24 cellular contexts compared by ENCODE assay signal in the genomic region with DNA sequence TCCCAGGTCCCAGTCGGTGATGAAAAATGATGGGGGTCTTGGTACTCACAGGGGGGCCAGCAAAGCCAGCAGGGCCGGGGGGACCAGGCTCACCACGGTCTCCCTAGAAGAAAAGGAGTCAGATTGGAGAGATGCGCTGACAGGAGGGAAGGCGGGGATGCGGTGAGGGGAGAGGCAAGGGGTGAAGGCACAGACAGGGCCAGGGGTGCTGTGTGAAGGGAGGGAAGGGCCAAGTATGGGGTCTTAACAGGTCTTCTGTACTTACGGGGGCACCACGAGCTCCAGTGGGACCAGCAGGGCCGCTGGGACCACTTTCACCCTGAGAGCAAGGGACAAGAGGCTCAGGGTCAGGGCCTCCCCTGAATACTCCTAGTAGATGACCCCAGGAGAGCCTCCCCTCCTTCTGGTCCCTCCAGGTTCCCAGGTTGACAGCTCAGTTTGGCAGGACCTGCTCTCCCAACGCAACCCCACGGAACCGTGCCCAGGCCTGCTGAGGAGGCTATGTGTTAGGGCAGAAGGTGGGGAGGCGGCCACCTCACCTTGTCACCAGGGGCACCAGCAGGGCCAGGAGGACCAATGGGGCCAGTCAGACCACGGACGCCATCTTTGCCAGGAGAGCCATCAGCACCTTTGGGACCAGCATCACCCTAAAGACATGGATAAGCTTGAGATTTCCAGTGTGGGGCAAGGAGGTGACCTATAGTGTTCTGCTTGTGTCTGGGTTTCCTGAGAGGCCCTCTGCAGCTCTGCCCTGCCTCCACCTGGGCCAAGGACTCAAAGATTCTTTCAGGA. TPM values are rescaled to one million over a fixed set of nuclear protein-coding genes. Genes with fewer than 3 reads are reported as not detected.
DNase-seq lines count a peak whose midpoint lies in the region; ATAC-seq, FAIRE-seq and TF ChIP-seq lines count a peak whose summit lies in the region.
"Had no signal": no experiment of that assay in that cellular context is flagged by ENCODE, and none has a peak within 500 bp of the region (broad histone marks: within the 10 kb centered on the region; RNA-seq: fewer than 3 reads in every experiment).

No MANE protein-coding gene starts in this region.

- POLR2A ChIA-PET in Caco-2 (lab: Charles Lee) = no interaction called here

- no peaks in the 10 kb centered on the region for H3K9me2 ChIP-seq in hepatocyte (replicated peaks; ENCODE audit: insufficient read depth)

- peak overlapping the region; percentile 73 for H3K4me3 Mint-ChIP-seq in astrocyte (ENCODE audit: unreplicated experiment)
- H3K4me3 Mint-ChIP-seq in stimulated activated effector memory CD8-positive, alpha-beta T cell treated with anti-CD3 and anti-CD28 coated beads, Interleukin-12 subunit alpha, Interleukin-12 subunit beta, amount 100 ng/mL, for 72 hours = no peak overlapping the region
- no peak overlapping the region for H3K4me3 Mint-ChIP-seq in Caco-2 (ENCODE audit: unreplicated experiment)
- H3K4me3 Mint-ChIP-seq: activated CD4-positive, alpha-beta T cell treated with anti-CD3 and anti-CD28 coated beads, Interleukin-2, amount 10 ng/mL, durations not matched to agents 24 days and 14 days; activated T-helper 1 cell treated with anti-CD3 and anti-CD28 coated beads, Interleukin-12 subunit alpha, Interleukin-12 subunit beta, Interleukin-2, Interleukin-4 antibody, amounts not matched to agents 30 ng/mL and 10 ng/mL and 1 ng/mL, durations not matched to agents 14 hours and 24 hours and 36 hours; CD4-positive, alpha-beta memory T cell; T-helper 17 cell had no signal

- no peaks in the 10 kb centered on the region for H3K9me3 ChIP-seq in astrocyte (ENCODE audit: insufficient read depth, low read depth, low read length)
- no peaks in the 10 kb centered on the region for H3K9me3 ChIP-seq in hepatocyte (ENCODE audit: low read depth)
- no peaks in the 10 kb centered on the region for H3K9me3 ChIP-seq in Caco-2
- H3K9me3 ChIP-seq: SJCRH30 had no signal

- TF ChIP-seq CTCF in astrocyte (IDR thresholded peaks at IDR 0.05; ENCODE audit: insufficient read depth, low read depth, low read length) = no peak
- no peak for TF ChIP-seq CTCF in hepatocyte (IDR thresholded peaks at IDR 0.05; ENCODE audit: poor library complexity)
- TF ChIP-seq CTCF in Caco-2 (IDR thresholded peaks at IDR 0.05; ENCODE audit: insufficient read depth in 1 of 2, low read depth in 1 of 2, low read length in 1 of 2, severe bottlenecking in 1 of 2, unreplicated experiment in 1 of 2) = no peak

- H3K4me1 Mint-ChIP-seq in astrocyte (ENCODE audit: low read depth, unreplicated experiment) = peaks cover 54% of the 10 kb centered on the region
- no peaks in the 10 kb centered on the region for H3K4me1 Mint-ChIP-seq in stimulated activated effector memory CD8-positive, alpha-beta T cell treated with anti-CD3 and anti-CD28 coated beads, Interleukin-12 subunit alpha, Interleukin-12 subunit beta, amount 100 ng/mL, for 72 hours
- H3K4me1 Mint-ChIP-seq in Caco-2 (ENCODE audit: low read depth, unreplicated experiment) = no peaks in the 10 kb centered on the region
- H3K4me1 Mint-ChIP-seq: activated CD4-positive, alpha-beta T cell treated with anti-CD3 and anti-CD28 coated beads, Interleukin-2, amount 10 ng/mL, durations not matched to agents 24 days and 14 days; CD4-positive, alpha-beta memory T cell had no signal

- H4K20me1 ChIP-seq in astrocyte (ENCODE audit: insufficient read depth, low read length) (peaks cover 99% of the 10 kb centered on the region), hepatocyte (ENCODE audit: insufficient read depth, poor library complexity, severe bottlenecking) (peaks cover 74% of the 10 kb centered on the region)

- CTCF ChIA-PET in Caco-2 (lab: Charles Lee) = interaction anchor here (0.7 to 1.8 kb wide), 4 partner anchors 10 to 99 kb away, joined by 3 to 4 read pairs (median 3); no protein-coding TSS in a partner anchor

- H3K27ac Mint-ChIP-seq in astrocyte (ENCODE audit: unreplicated experiment) = peak overlapping the region; percentile 97
- H3K27ac Mint-ChIP-seq in stimulated activated effector memory CD8-positive, alpha-beta T cell treated with anti-CD3 and anti-CD28 coated beads, Interleukin-12 subunit alpha, Interleukin-12 subunit beta, amount 100 ng/mL, for 72 hours = peak overlapping the region; percentile 74
- no peak overlapping the region for H3K27ac Mint-ChIP-seq in Caco-2 (ENCODE audit: unreplicated experiment)
- H3K27ac Mint-ChIP-seq: activated CD4-positive, alpha-beta T cell treated with anti-CD3 and anti-CD28 coated beads, Interleukin-2, amount 10 ng/mL, durations not matched to agents 24 days and 14 days; activated T-helper 1 cell treated with anti-CD3 and anti-CD28 coated beads, Interleukin-12 subunit alpha, Interleukin-12 subunit beta, Interleukin-2, Interleukin-4 antibody, amounts not matched to agents 30 ng/mL and 10 ng/mL and 1 ng/mL, durations not matched to agents 14 hours and 24 hours and 36 hours; T-helper 17 cell had no signal

- intact Hi-C loops in Caco-2 (cut with micrococcal nuclease; ENCODE audit: unreplicated experiment) = no loop called here

- H3K27me3 Mint-ChIP-seq in astrocyte (ENCODE audit: low read depth, unreplicated experiment) (no peaks in the 10 kb centered on the region), Caco-2 (ENCODE audit: insufficient read depth, unreplicated experiment) (no peaks in the 10 kb centered on the region)
- H3K27me3 Mint-ChIP-seq: activated CD4-positive, alpha-beta T cell treated with anti-CD3 and anti-CD28 coated beads, Interleukin-2, amount 10 ng/mL, durations not matched to agents 24 days and 14 days; CD4-positive, alpha-beta memory T cell had no signal

- no peak for ATAC-seq in stimulated activated effector memory CD8-positive, alpha-beta T cell treated with anti-CD3 and anti-CD28 coated beads, Interleukin-12 subunit alpha, Interleukin-12 subunit beta, amount 100 ng/mL, for 72 hours
- ATAC-seq in HG03139 (IDR thresholded peaks at IDR 0.05; ENCODE audit: unreplicated experiment) (no peak), GM21447 (IDR thresholded peaks at IDR 0.05; ENCODE audit: unreplicated experiment) (no peak)
- ATAC-seq: T-helper 17 cell had no signal

- H3K4me2 ChIP-seq in astrocyte (ENCODE audit: low read length) = peak overlapping the region; percentile 32
- H3K4me2 ChIP-seq in hepatocyte = no peak overlapping the region

- H3K79me2 ChIP-seq in astrocyte (ENCODE audit: insufficient read depth, low read length) (peaks cover 67% of the 10 kb centered on the region), hepatocyte (peaks cover 5% of the 10 kb centered on the region)

- DNase-seq in EH (ENCODE audit: low read depth) (peak; percentile 86), astrocyte (ENCODE audit: low read depth) (peak; percentile 57), hepatocyte (ENCODE audit: low spot score) (no peak), Caco-2 (no peak), Ammon's horn (ENCODE audit: low spot score) (no peak)
- DNase-seq in stimulated activated effector memory CD8-positive, alpha-beta T cell treated with anti-CD3 and anti-CD28 coated beads, Interleukin-12 subunit alpha, Interleukin-12 subunit beta, amount 100 ng/mL, for 72 hours (ENCODE audit: low spot score in 2 of 2) = no peak
- DNase-seq: activated CD4-positive, alpha-beta T cell treated with anti-CD3 and anti-CD28 coated beads, Interleukin-2, amount 10 ng/mL, durations not matched to agents 24 days and 14 days; activated naive CD4-positive, alpha-beta T cell treated with anti-CD3 and anti-CD28 coated beads, Interleukin-2, amount 50 U/mL, for 16 hours; anterior cingulate cortex; CD4-positive, alpha-beta memory T cell; DMS53; effector memory CD4-positive, alpha-beta T cell; kidney glomerular epithelial cell; mammary epithelial cell; NCI-H1105; NCI-H2081 treated with DMSO at 0.1 percent for 48 hours; NCI-H446 treated with DMSO at 0.1 percent for 48 hours; SJCRH30; T-helper 17 cell had no signal

- no peak for FAIRE-seq in astrocyte (lab: Jason Lieb, UNC)

- 89% methylated on average over 14 of the region's 15 CpGs for WGBS in hepatocyte (ENCODE audit: low lambda C conversion rate, missing lambda C conversion rate)

- peak overlapping the region; percentile 61 for H3K9ac ChIP-seq in astrocyte (ENCODE audit: low read length)

- H3K27ac ChIP-seq in astrocyte (ENCODE audit: low read depth, low read length) = peak overlapping the region; percentile 79
- peak overlapping the region; percentile 67 for H3K27ac ChIP-seq in hepatocyte
- H3K27ac ChIP-seq: SJCRH30 had no signal

- H3K9me3 Mint-ChIP-seq in astrocyte (ENCODE audit: unreplicated experiment) (no peaks in the 10 kb centered on the region), Caco-2 (ENCODE audit: unreplicated experiment) (no peaks in the 10 kb centered on the region)
- H3K9me3 Mint-ChIP-seq in stimulated activated effector memory CD8-positive, alpha-beta T cell treated with anti-CD3 and anti-CD28 coated beads, Interleukin-12 subunit alpha, Interleukin-12 subunit beta, amount 100 ng/mL, for 72 hours = no peaks in the 10 kb centered on the region
- H3K9me3 Mint-ChIP-seq: activated CD4-positive, alpha-beta T cell treated with anti-CD3 and anti-CD28 coated beads, Interleukin-2, amount 10 ng/mL, durations not matched to agents 24 days and 14 days; activated T-helper 1 cell treated with anti-CD3 and anti-CD28 coated beads, Interleukin-12 subunit alpha, Interleukin-12 subunit beta, Interleukin-2, Interleukin-4 antibody, amounts not matched to agents 30 ng/mL and 10 ng/mL and 1 ng/mL, durations not matched to agents 14 hours and 24 hours and 36 hours had no signal

- H3K27me3 ChIP-seq in astrocyte (ENCODE audit: insufficient read depth, low read length) = no peaks in the 10 kb centered on the region
- no peaks in the 10 kb centered on the region for H3K27me3 ChIP-seq in hepatocyte
- no peaks in the 10 kb centered on the region for H3K27me3 ChIP-seq in Caco-2 (replicated peaks; ENCODE audit: control insufficient read depth, insufficient read depth, low read length)
- H3K27me3 ChIP-seq: SJCRH30 had no signal

- no peak overlapping the region for H3K4me3 ChIP-seq in astrocyte (ENCODE audit: insufficient read depth, low read depth, low read length)
- no peak overlapping the region for H3K4me3 ChIP-seq in hepatocyte
- no peak overlapping the region for H3K4me3 ChIP-seq in Caco-2 (ENCODE audit: low read depth, low read length)
- H3K4me3 ChIP-seq: SJCRH30 had no signal

- H3K36me3 ChIP-seq in astrocyte (ENCODE audit: insufficient read depth, low read length) (peaks cover 88% of the 10 kb centered on the region), hepatocyte (replicated peaks; ENCODE audit: insufficient read depth, low read depth) (no peaks in the 10 kb centered on the region), Caco-2 (ENCODE audit: control insufficient read depth, insufficient read depth, low read length) (no peaks in the 10 kb centered on the region)
- H3K36me3 ChIP-seq: SJCRH30 had no signal

- H2AFZ ChIP-seq in astrocyte (ENCODE audit: low read depth, low read length) (no peak overlapping the region), hepatocyte (no peak overlapping the region)

- H3K36me3 Mint-ChIP-seq in astrocyte (ENCODE audit: low read depth, unreplicated experiment) (peaks cover 29% of the 10 kb centered on the region), Caco-2 (ENCODE audit: insufficient read depth, unreplicated experiment) (no peaks in the 10 kb centered on the region)
- no peaks in the 10 kb centered on the region for H3K36me3 Mint-ChIP-seq in stimulated activated effector memory CD8-positive, alpha-beta T cell treated with anti-CD3 and anti-CD28 coated beads, Interleukin-12 subunit alpha, Interleukin-12 subunit beta, amount 100 ng/mL, for 72 hours
- H3K36me3 Mint-ChIP-seq: CD4-positive, alpha-beta memory T cell had no signal

- no TSS peak for BruUV-seq in Caco-2 (replicated peaks; lab: Mats Ljungman, UMichigan)

- peaks cover 82% of the 10 kb centered on the region for H3K4me1 ChIP-seq in astrocyte (ENCODE audit: insufficient read depth, low read length)
- H3K4me1 ChIP-seq in hepatocyte (ENCODE audit: insufficient read depth) = no peaks in the 10 kb centered on the region
- H3K4me1 ChIP-seq in Caco-2 = no peaks in the 10 kb centered on the region
- H3K4me1 ChIP-seq: SJCRH30 had no signal

RNA-seq across cellular contexts. Expression of a gene that starts 11.0 kb away (rescaled TPM):
- total RNA-seq in astrocyte (12,796 and 18,656 TPM in 2 replicates), hepatocyte (351 and 1,063 TPM in 2 replicates), Caco-2 (2022) (23.4 and 27.3 TPM in 2 replicates)
- 5,822 and 6,071 TPM in 2 replicates for polyA plus RNA-seq in hepatocyte
- polyA plus RNA-seq: CD4-positive, alpha-beta memory T cell had no signal

RNA-seq across cellular contexts. Expression of a gene that starts 24.7 kb away (rescaled TPM):
- 0.32 TPM in 1 of 2 replicates, not detected in the other for total RNA-seq in astrocyte
- 0.37 TPM in 1 of 2 replicates, not detected in the other for total RNA-seq in hepatocyte
- 0.83 and 2.2 TPM in 2 replicates for polyA plus RNA-seq in hepatocyte
- not detected in 2 replicates for total RNA-seq in Caco-2 (2022)
- total RNA-seq: CD4-positive, alpha-beta memory T cell; cerebellum; mammary epithelial cell; renal cortical epithelial cell; T-helper 17 cell had no signal
- polyA plus RNA-seq: CD4-positive, alpha-beta memory T cell; mammary epithelial cell had no signal

RNA-seq across cellular contexts. Expression of a gene that starts 40.0 kb away (rescaled TPM):
- total RNA-seq in astrocyte (73.6 and 75.9 TPM in 2 replicates), hepatocyte (22.5 and 26.2 TPM in 2 replicates), Caco-2 (2022) (74.8 and 76.2 TPM in 2 replicates)
- polyA plus RNA-seq in hepatocyte = 5.1 and 6.7 TPM in 2 replicates

Comparison
In these comparisons a context has a peak if more than half of its experiments do, and no peak if none do; other contexts are left out.
1. DNase-seq: peak in EH (single experiment) and astrocyte (single experiment); none in hepatocyte (single experiment), stimulated activated effector memory CD8-positive, alpha-beta T cell treated with anti-CD3 and anti-CD28 coated beads, Interleukin-12 subunit alpha, Interleukin-12 subunit beta, amount 100 ng/mL, for 72 hours (0 of 2), Caco-2 (0 of 2) and Ammon's horn (single experiment).
2. RNA of a gene that starts 11.0 kb away (total RNA-seq): 12,796 to 18,656 TPM in astrocyte and 351 to 1,063 TPM in hepatocyte; 23.4 to 27.3 TPM in Caco-2; every median in the first group is over 10 times any median in the second.